18 cellular contexts compared by ENCODE assay signal in the genomic region with DNA sequence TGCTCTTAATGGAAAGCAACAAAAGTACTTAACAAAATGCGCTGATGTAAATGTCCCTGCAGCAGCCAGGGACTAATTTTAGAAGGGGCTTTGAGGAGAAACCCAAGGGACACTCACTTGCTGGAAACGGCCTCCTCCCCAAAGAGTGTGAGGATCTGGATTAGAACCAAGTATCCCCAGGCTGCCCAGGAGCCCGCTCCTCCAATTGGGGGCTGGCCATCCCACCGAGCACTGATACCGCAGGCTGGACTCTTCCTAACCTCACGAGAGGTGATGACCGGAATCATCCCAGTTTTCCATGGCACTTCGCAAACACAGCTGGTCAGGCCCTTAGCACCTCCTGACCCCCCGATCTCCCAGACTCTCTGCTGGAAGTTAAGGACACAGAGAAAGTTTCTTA.
DNase-seq lines count a peak whose midpoint lies in the region; ATAC-seq, FAIRE-seq and TF ChIP-seq lines count a peak whose summit lies in the region.
"Had no signal": no experiment of that assay in that cellular context is flagged by ENCODE, and none has a peak within 500 bp of the region (broad histone marks: within the 10 kb centered on the region; RNA-seq: fewer than 3 reads in every experiment).

No MANE protein-coding gene starts in this region.

- FAIRE-seq in GM12891 (lab: Jason Lieb, UNC) = no peak
- FAIRE-seq: endothelial cell of umbilical vein had no signal

- TF ChIP-seq EP300 in suprapubic skin (IDR thresholded peaks at IDR 0.05) = no peak

- intact Hi-C loops in dorsolateral prefrontal cortex (cut with DNase I) = no loop called here
- intact Hi-C loops in mucosa of descending colon (cut with DNase I, micrococcal nuclease) = no loop called here
- intact Hi-C loops in activated CD8-positive, alpha-beta T cell treated with anti-CD3 and anti-CD28 coated beads for 36 hours (cut with micrococcal nuclease) = no loop called here

- peak overlapping the region; percentile 67 for H3K27ac Mint-ChIP-seq in T-helper 17 cell
- no peak overlapping the region for H3K27ac Mint-ChIP-seq in activated CD8-positive, alpha-beta T cell treated with anti-CD3 and anti-CD28 coated beads for 36 hours
- H3K27ac Mint-ChIP-seq: activated naive CD8-positive, alpha-beta T cell treated with anti-CD3 and anti-CD28 coated beads, Interleukin-2, amount 10 ng/mL, durations not matched to agents 7 days and 5 days; HFFc6; T-helper 1 cell treated with Interleukin-12 subunit alpha and Interleukin-12 subunit beta and Interleukin-4 antibody, amounts not matched to agents 30 μg/mL and 1 μg/mL, for 36 hours had no signal

- peaks cover 3% of the 10 kb centered on the region for H3K36me3 Mint-ChIP-seq in T-helper 17 cell (ENCODE audit: low read depth)
- peaks cover 7% of the 10 kb centered on the region for H3K36me3 Mint-ChIP-seq in activated CD8-positive, alpha-beta T cell treated with anti-CD3 and anti-CD28 coated beads for 36 hours (ENCODE audit: low read depth)

- H3K9me3 ChIP-seq in T-helper 17 cell (ENCODE audit: control insufficient read depth, low read length, poor library complexity, severe bottlenecking) = no peaks in the 10 kb centered on the region
- H3K9me3 ChIP-seq in mucosa of descending colon = no peaks in the 10 kb centered on the region
- no peaks in the 10 kb centered on the region for H3K9me3 ChIP-seq in suprapubic skin

- H3K4me1 ChIP-seq in mucosa of descending colon (ENCODE audit: low read depth) (peaks cover 5% of the 10 kb centered on the region), suprapubic skin (peaks cover 46% of the 10 kb centered on the region)

- no peaks in the 10 kb centered on the region for H3K36me3 ChIP-seq in mucosa of descending colon (ENCODE audit: low read depth)
- no peaks in the 10 kb centered on the region for H3K36me3 ChIP-seq in suprapubic skin

- CTCF ChIA-PET in activated CD8-positive, alpha-beta T cell treated with anti-CD3 and anti-CD28 coated beads for 36 hours (lab: Charles Lee) = no interaction called here

- 92% methylated on average over 9 of the region's 9 CpGs for WGBS in suprapubic skin

- TF ChIP-seq CTCF in dorsolateral prefrontal cortex (IDR thresholded peaks at IDR 0.05 in 54 of 56, conservative IDR thresholded peaks at IDR 0.05 in 2 of 56; ENCODE audit: low read depth in 1 of 56, partially characterized antibody in 56 of 56) = no peak
- no peak for TF ChIP-seq CTCF in mucosa of descending colon (IDR thresholded peaks at IDR 0.05)
- TF ChIP-seq CTCF in suprapubic skin (IDR thresholded peaks at IDR 0.05) = no peak
- TF ChIP-seq CTCF in activated CD8-positive, alpha-beta T cell treated with anti-CD3 and anti-CD28 coated beads for 36 hours (IDR thresholded peaks at IDR 0.05) = no peak

- ATAC-seq in T-helper 17 cell = no peak
- no peak for ATAC-seq in mucosa of descending colon
- no peak for ATAC-seq in HG03045 (IDR thresholded peaks at IDR 0.05; ENCODE audit: unreplicated experiment)
- no peak for ATAC-seq in activated CD8-positive, alpha-beta T cell treated with anti-CD3 and anti-CD28 coated beads for 36 hours
- ATAC-seq: stimulated activated naive CD8-positive, alpha-beta T cell treated with anti-CD3 and anti-CD28 coated beads, Interleukin-15, Interleukin-2, amounts not matched to agents 100 U/mL and 50 U/mL, for 24 hours had no signal

- H3K27ac ChIP-seq in dorsolateral prefrontal cortex (peak overlapping the region in 57 of 59 donors; percentile 5 to 97 (median 90)), suprapubic skin (peak overlapping the region; percentile 14)

- H3K27me3 Mint-ChIP-seq in T-helper 17 cell = no peaks in the 10 kb centered on the region
- H3K27me3 Mint-ChIP-seq in activated CD8-positive, alpha-beta T cell treated with anti-CD3 and anti-CD28 coated beads for 36 hours = no peaks in the 10 kb centered on the region
- H3K27me3 Mint-ChIP-seq: activated naive CD8-positive, alpha-beta T cell treated with anti-CD3 and anti-CD28 coated beads, Interleukin-2, amount 10 ng/mL, durations not matched to agents 7 days and 5 days; central memory CD8-positive, alpha-beta T cell had no signal

- POLR2A ChIA-PET in activated CD8-positive, alpha-beta T cell treated with anti-CD3 and anti-CD28 coated beads for 36 hours (lab: Charles Lee) = no interaction called here

- H3K4me1 Mint-ChIP-seq in T-helper 17 cell = peaks cover 17% of the 10 kb centered on the region
- H3K4me1 Mint-ChIP-seq in activated CD8-positive, alpha-beta T cell treated with anti-CD3 and anti-CD28 coated beads for 36 hours (ENCODE audit: low read depth) = peaks cover 20% of the 10 kb centered on the region

- DNase-seq in T-helper 17 cell = no peak
- peak in 3 of 10 donors; percentile 8 to 31 (median 25) for DNase-seq in dorsolateral prefrontal cortex
- peak in 2 of 3 donors; percentile 1 to 27 for DNase-seq in mucosa of descending colon
- DNase-seq in suprapubic skin (ENCODE audit: low spot score in 2 of 2) = no peak
- DNase-seq in pons (ENCODE audit: low spot score) = no peak
- no peak for DNase-seq in GM12891 (ENCODE audit: insufficient read length, low spot score)
- no peak for DNase-seq in activated CD8-positive, alpha-beta T cell treated with anti-CD3 and anti-CD28 coated beads for 36 hours
- DNase-seq: activated naive CD8-positive, alpha-beta T cell treated with anti-CD3 and anti-CD28 coated beads, Interleukin-2, amount 10 ng/mL, durations not matched to agents 7 days and 5 days; DMS 273 treated with DMSO at 0.1 percent for 48 hours; HFFc6; immature natural killer cell; NCI-H1417 treated with DMSO at 0.1 percent for 48 hours; nucleus accumbens had no signal

- H3K9me3 Mint-ChIP-seq in activated CD8-positive, alpha-beta T cell treated with anti-CD3 and anti-CD28 coated beads for 36 hours = no peaks in the 10 kb centered on the region
- H3K9me3 Mint-ChIP-seq: central memory CD8-positive, alpha-beta T cell; HFFc6; immature natural killer cell; T-helper 1 cell treated with Interleukin-12 subunit alpha and Interleukin-12 subunit beta and Interleukin-4 antibody, amounts not matched to agents 30 μg/mL and 1 μg/mL, for 36 hours had no signal

- H3K4me3 Mint-ChIP-seq in T-helper 17 cell = no peak overlapping the region
- no peak overlapping the region for H3K4me3 Mint-ChIP-seq in activated CD8-positive, alpha-beta T cell treated with anti-CD3 and anti-CD28 coated beads for 36 hours
- H3K4me3 Mint-ChIP-seq: activated naive CD8-positive, alpha-beta T cell treated with anti-CD3 and anti-CD28 coated beads, Interleukin-2, amount 10 ng/mL, durations not matched to agents 7 days and 5 days; central memory CD8-positive, alpha-beta T cell; HFFc6; immature natural killer cell; T-helper 1 cell treated with Interleukin-12 subunit alpha and Interleukin-12 subunit beta and Interleukin-4 antibody, amounts not matched to agents 30 μg/mL and 1 μg/mL, for 36 hours had no signal

- H3K27me3 ChIP-seq in dorsolateral prefrontal cortex (no peaks in the 10 kb centered on the region), suprapubic skin (no peaks in the 10 kb centered on the region)

- TF ChIP-seq POLR2A in suprapubic skin (IDR thresholded peaks at IDR 0.05) (no peak), GM12891 (IDR thresholded peaks at IDR 0.05; ENCODE audit: low read depth, low read length) (no peak)

- H3K4me3 ChIP-seq in dorsolateral prefrontal cortex = peak overlapping the region in 10 of 59 donors; percentile 0 to 32 (median 18)
- no peak overlapping the region for H3K4me3 ChIP-seq in mucosa of descending colon
- no peak overlapping the region for H3K4me3 ChIP-seq in suprapubic skin

TF ChIP-seq in GM12891, 5 proteins besides CTCF, POLR2A, EP300 and RAD21:
- TF ChIP-seq POU2F2 (IDR thresholded peaks at IDR 0.05; ENCODE audit: low read depth, low read length) (no peak), SPI1 (IDR thresholded peaks at IDR 0.05; ENCODE audit: low read depth, low read length) (no peak), PAX5 (IDR thresholded peaks at IDR 0.05; ENCODE audit: insufficient read depth, low read length, severe bottlenecking) (no peak), TAF1 (IDR thresholded peaks at IDR 0.05; ENCODE audit: low read depth, low read length) (no peak), POLR2AphosphoS5 (IDR thresholded peaks at IDR 0.05; ENCODE audit: low read depth, low read length) (no peak)

Comparison
In these comparisons a context has a peak if more than half of its experiments do, and no peak if none do; other contexts are left out.
1. DNase-seq: peak in mucosa of descending colon (2 of 3); none in T-helper 17 cell (0 of 3), suprapubic skin (0 of 2), pons (single experiment), GM12891 (single experiment) and activated CD8-positive, alpha-beta T cell treated with anti-CD3 and anti-CD28 coated beads for 36 hours (single experiment).